ENCODE assay signal across 8 cellular contexts in the genomic region with DNA sequence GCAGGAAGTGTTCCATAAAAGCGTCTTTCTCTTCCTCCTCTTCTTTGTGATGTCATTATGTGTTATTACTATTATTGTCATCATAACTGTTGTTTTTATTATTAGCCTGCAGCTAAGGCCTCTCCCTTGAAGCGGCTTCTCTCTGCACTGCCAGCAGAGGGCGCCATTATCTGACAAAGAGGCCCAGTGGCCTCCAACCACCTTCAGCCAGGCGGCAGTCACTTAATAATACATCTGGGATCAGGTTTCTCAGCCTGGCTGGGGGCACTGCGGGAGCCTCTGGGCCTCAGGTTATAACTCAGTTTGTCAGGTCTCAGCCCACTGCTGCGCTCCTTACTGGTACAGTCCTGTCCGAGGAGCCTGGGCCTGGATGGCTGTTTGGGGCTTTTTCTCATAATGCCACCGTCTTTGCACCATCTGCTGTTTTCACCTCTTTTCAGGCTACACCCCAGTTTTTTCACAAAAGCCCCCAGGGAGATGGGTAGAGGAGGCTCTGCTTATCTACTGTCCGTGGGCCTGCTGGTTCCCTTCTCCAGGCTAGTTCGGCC.
DNase-seq lines count a peak whose midpoint lies in the region; ATAC-seq and TF ChIP-seq lines count a peak whose summit lies in the region.

No MANE protein-coding gene starts in this region.

- H3F3A ChIP-seq in Loucy (ENCODE audit: low read depth): no peaks in the 10 kb centered on the region

- no peak for ATAC-seq in HG03565 (IDR thresholded peaks at IDR 0.05; ENCODE audit: unreplicated experiment)

- H3K9me2 ChIP-seq in Loucy (replicated peaks; ENCODE audit: low read depth, low read length): no peaks in the 10 kb centered on the region

- DNase-seq in AG10803 (ENCODE audit: low read depth): peak; percentile 69
- peak; percentile 74 for DNase-seq in GM13977 (ENCODE audit: low spot score)
- peak; percentile 94 for DNase-seq in SK-N-DZ (ENCODE audit: low spot score)
- peak; percentile 91 for DNase-seq in astrocyte of the hippocampus (ENCODE audit: low read depth, low spot score)
- DNase-seq in iris pigment epithelial cell (ENCODE audit: low read depth): peak; percentile 61
- peak; percentile 29 to 40 (median 36) for DNase-seq in stimulated activated CD4-positive, alpha-beta T cell treated with anti-CD3 and anti-CD28 coated beads, TNF-alpha, amount 100 ng/mL, for 48 hours (ENCODE audit: low read depth in 3 of 3)

- H3K4me2 ChIP-seq in Loucy (ENCODE audit: low read depth, low read length, poor library complexity, severe bottlenecking): no peak overlapping the region

- H3K4me1 ChIP-seq in Loucy (ENCODE audit: insufficient read depth, low read length, poor library complexity, severe bottlenecking): no peaks in the 10 kb centered on the region

- no peaks in the 10 kb centered on the region for H3K9me3 ChIP-seq in Loucy (ENCODE audit: insufficient read depth, low read depth, low read length)

- no peaks in the 10 kb centered on the region for H3K27me3 ChIP-seq in Loucy (ENCODE audit: insufficient read depth, low read length, poor library complexity, severe bottlenecking)

- in situ Hi-C loops in GM13977 (cut with MboI; ENCODE audit: low pct_unique_long_range_greater_than_20kb, low sequenced_read_pairs, unreplicated experiment): no loop called here

- H3K4me3 ChIP-seq in AG10803 (ENCODE audit: low read length) (no peak overlapping the region), Loucy (ENCODE audit: low read length, poor library complexity, severe bottlenecking) (no peak overlapping the region)

- H4K20me1 ChIP-seq in Loucy (ENCODE audit: insufficient read depth, low read length, poor library complexity, severe bottlenecking): no peaks in the 10 kb centered on the region

- H3K9ac ChIP-seq in Loucy (ENCODE audit: low read depth, low read length, poor library complexity, severe bottlenecking): no peak overlapping the region

- H2AFZ ChIP-seq in Loucy (ENCODE audit: low read length): no peak overlapping the region

- TF ChIP-seq CTCF in AG10803 (conservative IDR thresholded peaks at IDR 0.05; ENCODE audit: low read length) (peak; percentile 72), GM13977 (IDR thresholded peaks at IDR 0.05; ENCODE audit: extremely low read depth, insufficient read depth, missing control alignments) (peak; percentile 75), Loucy (conservative IDR thresholded peaks at IDR 0.05; ENCODE audit: low read length) (peak; percentile 66)

- H3K36me3 ChIP-seq in Loucy (ENCODE audit: insufficient read depth, low read length): no peaks in the 10 kb centered on the region

- no peaks in the 10 kb centered on the region for H3K79me2 ChIP-seq in Loucy (ENCODE audit: insufficient read depth, low read length)

Comparison
In these comparisons a context has a peak if more than half of its experiments do, and no peak if none do; other contexts are left out.
1. DNase-seq: peak in every context shown above with its lines; median percentile 94 in SK-N-DZ; 91 in astrocyte of the hippocampus; 74 in GM13977; 69 in AG10803; 61 in iris pigment epithelial cell; 36 in stimulated activated CD4-positive, alpha-beta T cell treated with anti-CD3 and anti-CD28 coated beads, TNF-alpha, amount 100 ng/mL, for 48 hours.